18 cellular contexts compared by ENCODE assay signal in the genomic region with DNA sequence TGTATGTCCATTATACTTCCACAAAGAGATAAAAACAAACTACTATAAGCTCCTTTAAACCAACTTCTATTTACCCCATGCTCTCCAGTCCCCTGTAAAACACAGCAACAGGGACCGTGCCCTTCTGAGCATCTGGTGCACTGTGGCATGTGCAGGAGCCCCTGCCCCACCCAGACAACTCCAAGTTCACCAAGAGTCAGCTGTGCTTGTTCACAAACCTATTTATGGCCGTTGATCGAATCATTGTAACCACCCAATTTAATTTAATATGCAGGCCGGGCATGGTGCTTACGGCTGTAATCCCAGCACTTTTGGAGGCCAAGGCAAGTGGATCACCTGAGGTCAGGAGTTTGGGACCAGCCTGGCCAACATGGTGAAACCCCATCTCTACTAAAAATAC. TPM values are rescaled to one million over a fixed set of nuclear protein-coding genes. Genes with fewer than 3 reads are reported as not detected.
A peak's percentile ranks its signal among the peaks of the same experiment; 100 is the strongest.
DNase-seq lines count a peak whose midpoint lies in the region; ATAC-seq and TF ChIP-seq lines count a peak whose summit lies in the region.
"Had no signal": no experiment of that assay in that cellular context is flagged by ENCODE, and none has a peak within 500 bp of the region (broad histone marks: within the 10 kb centered on the region; RNA-seq: fewer than 3 reads in every experiment).

No MANE protein-coding gene starts in this region.

- H2BK20ac ChIP-seq in H9 (ENCODE audit: low read depth, low read length, poor library complexity, severe bottlenecking), result no peak overlapping the region

- H3K9me3 ChIP-seq in H9 (ENCODE audit: control insufficient read depth, low read depth, low read length), result no peaks in the 10 kb centered on the region
- H3K9me3 ChIP-seq: BE2C had no signal

- H3K18ac ChIP-seq in H9 (ENCODE audit: insufficient read length, low read depth, low read length), result no peak overlapping the region

- intact Hi-C loops in sciatic nerve (cut with DNase I), result no loop called here

- H4K20me1 ChIP-seq in H9 (ENCODE audit: control insufficient read depth, insufficient read depth, insufficient read length), result no peaks in the 10 kb centered on the region

- H4K5ac ChIP-seq in H9 (ENCODE audit: insufficient read length, low read depth, low read length), result no peak overlapping the region

- H3K4me1 Mint-ChIP-seq in H9, result peaks cover 23 to 24% of the 10 kb centered on the region in 2 experiments

- DNase-seq in H9, result peak; percentile 17
- DNase-seq in myocyte (ENCODE audit: low read depth), result peak; percentile 88
- peak; percentile 8 for DNase-seq in sciatic nerve (ENCODE audit: low spot score)
- DNase-seq in stimulated activated CD4-positive, alpha-beta T cell treated with anti-CD3 and anti-CD28 coated beads, Interleukin-12 subunit alpha, Interleukin-12 subunit beta, amount 100 ng/mL, for 4 hours, result no peak
- DNase-seq in stimulated activated CD4-positive, alpha-beta T cell treated with anti-CD3 and anti-CD28 coated beads, Interleukin-4, amount 100 ng/mL, for 1 hour, result no peak
- DNase-seq in NCI-H1092 (lab: John Stamatoyannopoulos, UW), result no peak
- DNase-seq: BE2C; Calu3; CD4-positive, alpha-beta T cell; EL; NCI-H1105; NCI-H1694; SHP77 had no signal

- ATAC-seq in sciatic nerve, result no peak
- no peak for ATAC-seq in HG03025 (IDR thresholded peaks at IDR 0.05; ENCODE audit: low FRiP score, unreplicated experiment)
- ATAC-seq: GM12878 had no signal

- H3K14ac ChIP-seq in H9 (ENCODE audit: insufficient read depth, low read length), result no peak overlapping the region

- H3K4me1 ChIP-seq in H9 (ENCODE audit: insufficient read depth, low read length), result no peaks in the 10 kb centered on the region; the same call in 1 of the 2 replicates
- H3K4me1 ChIP-seq: BE2C had no signal

- no peak for TF ChIP-seq CTCF in H9 (conservative IDR thresholded peaks at IDR 0.05)
- no peak for TF ChIP-seq CTCF in VCaP (conservative IDR thresholded peaks at IDR 0.05)

- no CpG with 5 or more reads among the region's 5 CpGs for WGBS in H9 (ENCODE audit: extremely low coverage, insufficient read length, low lambda C conversion rate)

- H3K27ac Mint-ChIP-seq in H9, result no peak overlapping the region; a peak in 1 of 7 replicates
- H3K27ac Mint-ChIP-seq: CD4-positive, alpha-beta T cell had no signal

- no peak overlapping the region for H3K27ac ChIP-seq in H9 (ENCODE audit: insufficient read length, low read depth, low read length)
- peak overlapping the region; percentile 90 for H3K27ac ChIP-seq in VCaP

- H3K9ac ChIP-seq in H9 (ENCODE audit: extremely low read depth, insufficient read length, low read length), result no peak overlapping the region

- no peak overlapping the region for H3K4me3 Mint-ChIP-seq in H9
- H3K4me3 Mint-ChIP-seq: CD4-positive, alpha-beta T cell had no signal

- no peak overlapping the region for H2AFZ ChIP-seq in H9 (ENCODE audit: low read length)

- H3K79me2 ChIP-seq in H9 (ENCODE audit: insufficient read depth, low read length), result no peaks in the 10 kb centered on the region

- H3K36me3 Mint-ChIP-seq in H9 (ENCODE audit: insufficient read depth in 1 of 3, low read depth in 3 of 3), result no peaks in the 10 kb centered on the region

- no peak overlapping the region for H3K4me2 ChIP-seq in H9 (ENCODE audit: insufficient read depth, insufficient read length, low read length)

- H2BK15ac ChIP-seq in H9 (ENCODE audit: low read depth, low read length), result no peak overlapping the region

- H2BK5ac ChIP-seq in H9 (ENCODE audit: insufficient read length, low read length), result no peak overlapping the region

- H3K79me1 ChIP-seq in H9 (ENCODE audit: insufficient read depth, low read depth, low read length, poor library complexity, severe bottlenecking), result no peaks in the 10 kb centered on the region

- H3K9me3 Mint-ChIP-seq in H9, result no peaks in the 10 kb centered on the region
- H3K9me3 Mint-ChIP-seq: CD4-positive, alpha-beta T cell had no signal

- no peaks in the 10 kb centered on the region for H3K27me3 ChIP-seq in H9 (ENCODE audit: insufficient read depth, low read length)
- H3K27me3 ChIP-seq: BE2C had no signal

- no peak overlapping the region for H3T11ph ChIP-seq in H9 (ENCODE audit: low read length)

- no peak overlapping the region for H4K8ac ChIP-seq in H9 (replicated peaks; ENCODE audit: insufficient read length, low read depth, low read length)

- no peak overlapping the region for H3K23ac ChIP-seq in H9 (ENCODE audit: insufficient read length, low read depth, low read length)

- no peaks in the 10 kb centered on the region for H3K23me2 ChIP-seq in H9 (ENCODE audit: insufficient read length, low read depth, low read length, poor library complexity, severe bottlenecking)

- no peak overlapping the region for H2AK5ac ChIP-seq in H9 (ENCODE audit: insufficient read length, low read length)

- H3K4ac ChIP-seq in H9 (ENCODE audit: low read depth, low read length), result no peak overlapping the region

- no peaks in the 10 kb centered on the region; the same call in 1 of the 2 replicates for H3K27me3 Mint-ChIP-seq in H9 (ENCODE audit: low read depth)

- no peak overlapping the region for H2BK120ac ChIP-seq in H9 (ENCODE audit: low read depth, low read length, poor library complexity, severe bottlenecking)

- no peak overlapping the region for H4K91ac ChIP-seq in H9 (ENCODE audit: insufficient read length, low read depth, low read length)

- no peak overlapping the region for H3K56ac ChIP-seq in H9 (ENCODE audit: insufficient read length, low read depth, low read length)

- H2BK12ac ChIP-seq in H9 (ENCODE audit: insufficient read length, low read depth, low read length), result no peak overlapping the region

RNA-seq across cellular contexts. Expression of a gene that starts 13.7 kb away (rescaled TPM):
- total RNA-seq in H9 (2021) (47.7 and 54.3 TPM in 2 replicates), myocyte (668 and 741 TPM in 2 replicates), sciatic nerve (58.4 TPM)
- 165 TPM for polyA plus RNA-seq in myocyte (2012)

RNA-seq across cellular contexts. Expression of a gene that starts 20.3 kb away (rescaled TPM):
- total RNA-seq in H9 (2021) (42.5 and 43.1 TPM in 2 replicates), myocyte (0.19 TPM in 1 of 2 replicates, not detected in the other), sciatic nerve (2.1 TPM)
- polyA plus RNA-seq in myocyte (2012), result 5.1 TPM
- total RNA-seq: Calu3; CD4-positive, alpha-beta T cell; GM12878; LHCN-M2; NCI-H460 had no signal

Comparison
In these comparisons a context has a peak if more than half of its experiments do, and no peak if none do; other contexts are left out.
1. DNase-seq: peak in H9 (single experiment), myocyte (single experiment) and sciatic nerve (single experiment); none in stimulated activated CD4-positive, alpha-beta T cell treated with anti-CD3 and anti-CD28 coated beads, Interleukin-12 subunit alpha, Interleukin-12 subunit beta, amount 100 ng/mL, for 4 hours (single experiment), stimulated activated CD4-positive, alpha-beta T cell treated with anti-CD3 and anti-CD28 coated beads, Interleukin-4, amount 100 ng/mL, for 1 hour (single experiment) and NCI-H1092 (single experiment).
2. RNA of a gene that starts 13.7 kb away (total RNA-seq): 668 to 741 TPM in myocyte; 58.4 TPM in sciatic nerve (single experiment) and 47.7 to 54.3 TPM in H9; every median in the first group is over 10 times any median in the second.
3. RNA of a gene that starts 20.3 kb away (total RNA-seq): 42.5 to 43.1 TPM in H9; 2.1 TPM in sciatic nerve (single experiment) and 0.19 TPM in myocyte; every median in the first group is over 10 times any median in the second.